In genomic region chr4:91754716-91755115, GRCh38 we compare ENCODE assay signal across 22 cellular contexts.
"Had no signal": no experiment of that assay in that cellular context is flagged by ENCODE, and none has a peak within 500 bp of the region (broad histone marks: within the 10 kb centered on the region; RNA-seq: fewer than 3 reads in every experiment).

No MANE protein-coding gene starts in this region.

- H3K36me3 Mint-ChIP-seq: immature natural killer cell, neural progenitor cell had no signal

- ATAC-seq: esophagus mucosa; gastrocnemius medialis; left cardiac atrium; left ventricle myocardium superior; natural killer cell treated with Interleukin-12 subunit alpha and Interleukin-12 subunit beta and Interleukin-15 and Interleukin-18, amount 100 ng/mL, for 72 hours had no signal

- H3K4me3 Mint-ChIP-seq: immature natural killer cell; natural killer cell treated with Interleukin-12 subunit alpha and Interleukin-12 subunit beta and Interleukin-15 and Interleukin-18, amount 100 ng/mL, for 72 hours; neural progenitor cell had no signal

- FAIRE-seq: endometrium, keratinocyte, small intestine had no signal

- H3K27me3 Mint-ChIP-seq: natural killer cell treated with Interleukin-12 subunit alpha and Interleukin-12 subunit beta and Interleukin-15 and Interleukin-18, amount 100 ng/mL, for 72 hours had no signal

- DNase-seq: effector memory CD4-positive, alpha-beta T cell; gastrocnemius medialis; glutamatergic neuron; immature natural killer cell; left cardiac atrium; left ventricle myocardium superior; mesenchymal stem cell; midbrain; nucleus accumbens; ovary; sigmoid colon; small intestine; stimulated activated CD4-positive, alpha-beta T cell treated with anti-CD3 and anti-CD28 coated beads, Interleukin-2, amount 100 ng/mL, for 48 hours; stimulated activated naive CD4-positive, alpha-beta T cell treated with Interleukin-2 at 50 U/mL for 16 hours; trophoblast cell had no signal

- H3K9me3 Mint-ChIP-seq: neural progenitor cell had no signal

- H3K4me1 Mint-ChIP-seq: immature natural killer cell had no signal

- H3K27ac Mint-ChIP-seq: immature natural killer cell; natural killer cell treated with Interleukin-12 subunit alpha and Interleukin-12 subunit beta and Interleukin-15 and Interleukin-18, amount 100 ng/mL, for 72 hours; neural progenitor cell had no signal

- H3K4me3 ChIP-seq: gastrocnemius medialis, lung, neural progenitor cell, ovary, right atrium auricular region, sigmoid colon had no signal
